ENCODE assay signal across 2 cellular contexts in genomic region chr2:205696541-205697441, GRCh38.
TF ChIP-seq lines count a peak whose summit lies in the region.

No MANE protein-coding gene starts in this region.

TF ChIP-seq in IMR-90, 13 proteins besides CTCF, POLR2A, EP300 and RAD21:
- TF ChIP-seq SMC3 (IDR thresholded peaks at IDR 0.05; ENCODE audit: low read depth, low read length) (0 out of 2 replicates have a peak, but pooled peaks have one; percentile 16), FOS (IDR thresholded peaks at IDR 0.05; ENCODE audit: low read depth, low read length) (no peak)

TF ChIP-seq in HepG2, 621 proteins besides CTCF, POLR2A, EP300 and RAD21:
- peak; percentile 77 for TF ChIP-seq SMC3 (IDR thresholded peaks at IDR 0.05; ENCODE audit: low read length)
- TF ChIP-seq ZNF460 (CRISPR knock-in tag; IDR thresholded peaks at IDR 0.05; ENCODE audit: borderline replicate concordance) = peak; percentile 57; the same call in 1 of the 2 replicates
- no peak for TF ChIP-seq ZNF709 (CRISPR knock-in tag; IDR thresholded peaks at IDR 0.05)
- peak; percentile 37; the same call in 1 of the 2 replicates for TF ChIP-seq ZNF772 (CRISPR knock-in tag; IDR thresholded peaks at IDR 0.05)
- TF ChIP-seq, protein P1, sequence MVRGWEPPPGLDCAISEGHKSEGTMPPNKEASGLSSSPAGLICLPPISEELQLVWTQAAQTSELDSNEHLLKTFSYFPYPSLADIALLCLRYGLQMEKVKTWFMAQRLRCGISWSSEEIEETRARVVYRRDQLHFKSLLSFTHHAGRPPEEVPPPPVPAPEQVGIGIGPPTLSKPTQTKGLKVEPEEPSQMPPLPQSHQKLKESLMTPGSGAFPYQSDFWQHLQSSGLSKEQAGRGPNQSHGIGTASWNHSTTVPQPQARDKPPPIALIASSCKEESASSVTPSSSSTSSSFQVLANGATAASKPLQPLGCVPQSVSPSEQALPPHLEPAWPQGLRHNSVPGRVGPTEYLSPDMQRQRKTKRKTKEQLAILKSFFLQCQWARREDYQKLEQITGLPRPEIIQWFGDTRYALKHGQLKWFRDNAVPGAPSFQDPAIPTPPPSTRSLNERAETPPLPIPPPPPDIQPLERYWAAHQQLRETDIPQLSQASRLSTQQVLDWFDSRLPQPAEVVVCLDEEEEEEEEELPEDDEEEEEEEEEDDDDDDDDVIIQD (CRISPR knock-in tag; IDR thresholded peaks at IDR 0.05; ENCODE audit: low read depth) = 0 out of 2 replicates have a peak, but pooled peaks have one; percentile 34
- peak; percentile 44; the same call in 1 of the 2 replicates for TF ChIP-seq ZNF292 (CRISPR knock-in tag; IDR thresholded peaks at IDR 0.05; ENCODE audit: borderline replicate concordance, low read depth)
- no peak for TF ChIP-seq ZNF530 (CRISPR knock-in tag; IDR thresholded peaks at IDR 0.05; ENCODE audit: low read depth)
- TF ChIP-seq KDM2A (CRISPR knock-in tag; IDR thresholded peaks at IDR 0.05; ENCODE audit: borderline replicate concordance, low read depth) = peak; percentile 32; the same call in 1 of the 2 replicates
- TF ChIP-seq ZBTB38 (CRISPR knock-in tag; IDR thresholded peaks at IDR 0.05) = peak; percentile 51; the same call in 1 of the 2 replicates
- TF ChIP-seq STAG1 (CRISPR knock-in tag; IDR thresholded peaks at IDR 0.05) = peak; percentile 95
- no peak for TF ChIP-seq PHF21A (CRISPR knock-in tag; IDR thresholded peaks at IDR 0.05)
- peak; percentile 89 for TF ChIP-seq ZNF121 (CRISPR knock-in tag; IDR thresholded peaks at IDR 0.05)
- TF ChIP-seq, protein P2, sequence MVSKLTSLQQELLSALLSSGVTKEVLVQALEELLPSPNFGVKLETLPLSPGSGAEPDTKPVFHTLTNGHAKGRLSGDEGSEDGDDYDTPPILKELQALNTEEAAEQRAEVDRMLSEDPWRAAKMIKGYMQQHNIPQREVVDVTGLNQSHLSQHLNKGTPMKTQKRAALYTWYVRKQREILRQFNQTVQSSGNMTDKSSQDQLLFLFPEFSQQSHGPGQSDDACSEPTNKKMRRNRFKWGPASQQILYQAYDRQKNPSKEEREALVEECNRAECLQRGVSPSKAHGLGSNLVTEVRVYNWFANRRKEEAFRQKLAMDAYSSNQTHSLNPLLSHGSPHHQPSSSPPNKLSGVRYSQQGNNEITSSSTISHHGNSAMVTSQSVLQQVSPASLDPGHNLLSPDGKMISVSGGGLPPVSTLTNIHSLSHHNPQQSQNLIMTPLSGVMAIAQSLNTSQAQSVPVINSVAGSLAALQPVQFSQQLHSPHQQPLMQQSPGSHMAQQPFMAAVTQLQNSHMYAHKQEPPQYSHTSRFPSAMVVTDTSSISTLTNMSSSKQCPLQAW (CRISPR knock-in tag; IDR thresholded peaks at IDR 0.05) = peak; percentile 71; the same call in 1 of the 2 replicates
- TF ChIP-seq SALL1 (CRISPR knock-in tag; IDR thresholded peaks at IDR 0.05) = peak; percentile 37; the same call in 1 of the 2 replicates
- TF ChIP-seq DPF2 (CRISPR knock-in tag; IDR thresholded peaks at IDR 0.05; ENCODE audit: borderline replicate concordance, low read depth) = no peak
- TF ChIP-seq ZNF788 (CRISPR knock-in tag; IDR thresholded peaks at IDR 0.05; ENCODE audit: borderline replicate concordance) = peak; percentile 54; the same call in 1 of the 2 replicates
- no peak for TF ChIP-seq ZNF143 (CRISPR knock-in tag; IDR thresholded peaks at IDR 0.05)
- 0 out of 2 replicates have a peak, but pooled peaks have one; percentile 18 for TF ChIP-seq UBTF (CRISPR knock-in tag; IDR thresholded peaks at IDR 0.05)
- 0 out of 2 replicates have a peak, but pooled peaks have one; percentile 19 for TF ChIP-seq ZMYM3 (CRISPR knock-in tag; IDR thresholded peaks at IDR 0.05)
- TF ChIP-seq ZFX (CRISPR knock-in tag; IDR thresholded peaks at IDR 0.05; ENCODE audit: low read depth) = peak; percentile 33; the same call in 1 of the 2 replicates
TF ChIP-seq in HepG2: peak in this region for 15.
